Comparison of ENCODE assay signal across 16 cellular contexts in genomic region chr10:117960345-117960744, GRCh38.
"Had no signal": no experiment of that assay in that cellular context is flagged by ENCODE, and none has a peak within 500 bp of the region (broad histone marks: within the 10 kb centered on the region; RNA-seq: fewer than 3 reads in every experiment).

No MANE protein-coding gene starts in this region.

- H3K36me3 ChIP-seq: colonic mucosa, sigmoid colon, thoracic aorta had no signal

- H3K9me3 Mint-ChIP-seq: memory B cell; natural killer cell treated with Interleukin-12 subunit alpha and Interleukin-12 subunit beta and Interleukin-15 and Interleukin-18, amount 100 ng/mL, for 72 hours; stimulated activated naive CD8-positive, alpha-beta T cell treated with anti-CD3 and anti-CD28 coated beads, Interleukin-15, amount 100 ng/mL, for 72 hours had no signal

- H3K4me3 ChIP-seq: colonic mucosa, sigmoid colon, thoracic aorta had no signal

- H3K36me3 Mint-ChIP-seq: activated naive CD8-positive, alpha-beta T cell; natural killer cell treated with Interleukin-12 subunit alpha and Interleukin-12 subunit beta and Interleukin-15 and Interleukin-18, amount 100 ng/mL, for 72 hours had no signal

- H3K4me3 Mint-ChIP-seq: activated naive CD8-positive, alpha-beta T cell; memory B cell; natural killer cell treated with Interleukin-12 subunit alpha and Interleukin-12 subunit beta and Interleukin-15 and Interleukin-18, amount 100 ng/mL, for 72 hours; stimulated activated naive CD8-positive, alpha-beta T cell treated with anti-CD3 and anti-CD28 coated beads, Interleukin-15, amount 100 ng/mL, for 72 hours; T-helper 17 cell had no signal

- FAIRE-seq: endothelial cell of umbilical vein, urothelium cell line had no signal

- H3K27ac Mint-ChIP-seq: activated naive CD8-positive, alpha-beta T cell; memory B cell; natural killer cell treated with Interleukin-12 subunit alpha and Interleukin-12 subunit beta and Interleukin-15 and Interleukin-18, amount 100 ng/mL, for 72 hours; progenitor cell of endocrine pancreas; stimulated activated naive CD8-positive, alpha-beta T cell treated with anti-CD3 and anti-CD28 coated beads, Interleukin-15, amount 100 ng/mL, for 72 hours; T-helper 17 cell had no signal

- DNase-seq: activated CD4-positive, alpha-beta T cell treated with anti-CD3 and anti-CD28 coated beads, Interleukin-2, amount 50 U/mL, for 48 hours; activated gamma-delta T cell; activated T-cell treated with anti-CD3 and anti-CD28 coated beads, Interleukin-2, amount 50 U/mL, for 48 hours; colonic mucosa; nucleus accumbens; sigmoid colon; stimulated activated CD4-positive, alpha-beta T cell treated with anti-CD3 and anti-CD28 coated beads, Interleukin-2, amount 100 ng/mL, for 48 hours; stimulated activated naive CD8-positive, alpha-beta T cell treated with anti-CD3 and anti-CD28 coated beads, Interleukin-15, amount 100 ng/mL, for 72 hours; T-helper 17 cell had no signal

- H3K4me1 ChIP-seq: colonic mucosa, sigmoid colon had no signal

- H3K9me3 ChIP-seq: colonic mucosa, sigmoid colon, thoracic aorta had no signal

- ATAC-seq: stimulated activated naive CD8-positive, alpha-beta T cell treated with anti-CD3 and anti-CD28 coated beads, Interleukin-15, amount 100 ng/mL, for 72 hours; T-helper 17 cell had no signal

- H3K27me3 ChIP-seq: colonic mucosa, sigmoid colon had no signal

- H3K4me1 Mint-ChIP-seq: memory B cell; stimulated activated naive CD8-positive, alpha-beta T cell treated with anti-CD3 and anti-CD28 coated beads, Interleukin-15, amount 100 ng/mL, for 72 hours; T-helper 17 cell had no signal

- H3K27ac ChIP-seq: colonic mucosa, sigmoid colon, thoracic aorta had no signal
